8 cellular contexts compared by ENCODE assay signal in the genomic region with DNA sequence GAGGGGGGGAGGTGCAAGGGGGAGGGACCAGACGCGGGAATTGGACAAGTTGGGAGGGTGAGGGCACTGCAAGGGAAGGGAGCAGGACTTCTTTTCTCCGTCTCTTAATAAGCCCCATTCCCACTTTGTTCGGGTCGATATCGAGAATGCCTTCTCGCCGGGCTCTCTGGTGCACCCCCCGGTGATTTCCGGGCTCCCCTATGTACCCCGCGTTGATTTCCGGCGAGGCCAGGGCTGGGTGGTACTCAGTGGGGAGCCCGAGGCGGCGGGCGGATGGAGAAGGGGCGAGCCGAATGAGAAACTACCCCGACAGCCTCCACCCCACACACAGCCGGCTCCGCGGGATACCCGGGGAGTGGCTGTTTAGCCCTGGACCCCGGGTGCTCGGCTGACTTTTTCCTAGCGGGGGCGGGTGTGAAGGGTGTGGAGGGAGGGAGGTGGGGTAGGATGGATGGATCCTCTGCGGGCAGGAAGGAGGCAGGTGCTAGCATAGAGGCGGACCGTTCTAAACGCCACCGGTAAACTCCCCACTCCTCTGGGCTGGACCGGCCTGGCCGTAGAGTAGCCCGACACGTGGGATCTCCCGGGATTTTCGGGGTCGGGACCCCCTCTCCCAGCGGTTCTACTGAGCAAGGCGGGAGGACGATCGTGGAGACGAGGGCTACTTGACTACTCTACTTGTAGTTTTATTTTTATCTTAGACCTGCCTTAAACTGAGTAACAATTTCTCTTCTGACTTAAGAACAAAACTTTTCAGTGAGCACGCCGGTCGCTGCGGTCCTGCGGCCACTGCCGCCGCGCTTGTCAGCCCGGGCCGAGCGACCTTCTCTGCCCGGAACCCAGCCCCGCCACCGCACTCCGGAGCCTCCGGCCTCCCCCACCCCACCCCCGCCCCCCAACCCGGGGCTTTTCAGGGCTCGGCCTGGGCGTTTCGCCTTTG. TPM values are rescaled to one million over a fixed set of nuclear protein-coding genes. Genes with fewer than 3 reads are reported as not detected.
A peak's percentile ranks its signal among the peaks of the same experiment; 100 is the strongest.
DNase-seq lines count a peak whose midpoint lies in the region; ATAC-seq and TF ChIP-seq lines count a peak whose summit lies in the region.

No MANE protein-coding gene starts in this region.

- H3K4me3 ChIP-seq in NB4 (ENCODE audit: low read depth, low read length) = no peak overlapping the region

- peak overlapping the region; percentile 88 for H3K27ac ChIP-seq in angular gyrus (ENCODE audit: low read depth, low read length)

- ATAC-seq in GM19324 (IDR thresholded peaks at IDR 0.05; ENCODE audit: low FRiP score, unreplicated experiment) = no peak
- no peak for ATAC-seq in HG02840 (IDR thresholded peaks at IDR 0.05; ENCODE audit: low FRiP score, unreplicated experiment)

- no peak for TF ChIP-seq POLR2A in NB4 (IDR thresholded peaks at IDR 0.05; ENCODE audit: extremely low read depth, insufficient read length)

- no peak for TF ChIP-seq CTCF in NB4 (IDR thresholded peaks at IDR 0.05; ENCODE audit: low read depth, low read length)

- peak; percentile 66 for DNase-seq in Daoy (ENCODE audit: low read depth)
- DNase-seq in NB4 (ENCODE audit: low read depth) = peak; percentile 30
- DNase-seq in iPS-NIHi11 (ENCODE audit: low spot score) = peak; percentile 39
- peak; percentile 10 to 20 for DNase-seq in stimulated activated CD4-positive, alpha-beta T cell treated with anti-CD3 and anti-CD28 coated beads, Interleukin-4, amount 100 ng/mL, for 4 hours
- DNase-seq in AG08395 (ENCODE audit: low spot score) = no peak

RNA-seq across cellular contexts. Expression of gene RNF220, which starts 1.0 kb away (rescaled TPM):
- 153 and 198 TPM in 2 replicates for total RNA-seq in Daoy (2014; rRNA removed; shearing (Covaris generic))

RNA-seq across cellular contexts. Expression of gene ERI3, which starts 51.0 kb away (rescaled TPM):
- 93.3 and 101 TPM in 2 replicates for total RNA-seq in Daoy (2014; rRNA removed; shearing (Covaris generic))
